In the genomic region with DNA sequence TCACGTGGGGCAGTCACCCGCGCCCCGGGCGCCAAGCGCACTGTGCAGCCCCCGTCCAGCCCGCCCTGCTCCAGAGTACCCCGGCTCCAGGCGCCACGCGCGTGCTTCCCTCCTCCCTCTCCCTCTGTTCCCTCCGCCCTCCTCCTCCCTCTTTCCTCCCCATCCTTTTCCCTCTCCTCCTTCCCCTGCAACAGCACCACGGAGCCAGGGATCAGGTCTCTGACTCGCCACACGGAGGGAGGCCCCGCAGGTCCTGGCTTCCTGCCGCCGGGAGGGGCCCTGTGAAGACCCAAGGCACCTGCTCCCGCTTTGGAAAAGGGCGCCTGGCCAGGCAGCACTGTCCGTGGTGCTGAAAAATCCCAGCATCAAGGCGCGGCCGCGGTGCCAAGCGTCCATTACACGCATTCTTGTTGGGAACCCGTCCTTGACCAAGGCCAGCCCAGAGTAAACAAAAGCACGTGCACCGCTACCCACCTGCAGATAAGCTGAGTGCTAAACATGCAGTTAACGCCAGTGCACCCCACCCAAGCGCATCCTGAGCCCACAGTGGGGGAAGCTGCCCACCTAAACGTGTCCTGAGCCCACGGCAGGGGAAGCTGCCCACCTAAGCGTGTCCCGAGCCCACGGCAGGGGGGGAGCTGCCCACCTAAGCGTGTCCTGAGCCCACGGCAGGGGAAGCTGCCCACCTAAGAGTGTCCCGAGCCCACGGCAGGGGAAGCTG, we compare ENCODE assay signal across 1 cellular context.
A peak's percentile ranks its signal among the peaks of the same experiment; 100 is the strongest.
TF ChIP-seq lines count a peak whose summit lies in the region.

No MANE protein-coding gene starts in this region.

TF ChIP-seq in HepG2, 621 proteins besides CTCF, POLR2A, EP300 and RAD21 (continued from another document and continues in another):
- TF ChIP-seq CAMTA2 (CRISPR knock-in tag; IDR thresholded peaks at IDR 0.05; ENCODE audit: borderline replicate concordance) (no peak), RARA (CRISPR knock-in tag; IDR thresholded peaks at IDR 0.05) (peak; percentile 44; the same call in 1 of the 2 replicates), SIX1 (CRISPR knock-in tag; IDR thresholded peaks at IDR 0.05; ENCODE audit: borderline replicate concordance) (no peak), NR2F6 (IDR thresholded peaks at IDR 0.05) (no peak), NR2F6 (CRISPR knock-in tag; IDR thresholded peaks at IDR 0.05) (0 out of 2 replicates have a peak, but pooled peaks have one; percentile 37), REL (CRISPR knock-in tag; conservative IDR thresholded peaks at IDR 0.05) (no peak), EZH2 (conservative IDR thresholded peaks at IDR 0.05; ENCODE audit: low read depth, low read length) (0 out of 2 replicates have a peak, but pooled peaks have one; percentile 54), NPAS2 (CRISPR knock-in tag; IDR thresholded peaks at IDR 0.05; ENCODE audit: borderline replicate concordance) (no peak), CHCHD3 (CRISPR knock-in tag; IDR thresholded peaks at IDR 0.05) (peak; percentile 72; the same call in 1 of the 2 replicates), BRCA1 (CRISPR knock-in tag; IDR thresholded peaks at IDR 0.05) (peak; percentile 85; the same call in 1 of the 2 replicates), ARNT2 (CRISPR knock-in tag; IDR thresholded peaks at IDR 0.05; ENCODE audit: low read depth) (peak; percentile 83), ZNF343 (CRISPR knock-in tag; IDR thresholded peaks at IDR 0.05) (no peak), SMARCC2 (IDR thresholded peaks at IDR 0.05) (no peak), REXO4 (CRISPR knock-in tag; IDR thresholded peaks at IDR 0.05; ENCODE audit: borderline replicate concordance) (no peak), ZNF256 (CRISPR knock-in tag; conservative IDR thresholded peaks at IDR 0.05) (peak; percentile 92), FOXO1 (CRISPR knock-in tag; IDR thresholded peaks at IDR 0.05) (peak; percentile 10; the same call in 1 of the 2 replicates), SNAI1 (CRISPR knock-in tag; IDR thresholded peaks at IDR 0.05; ENCODE audit: borderline replicate concordance) (no peak), ZNF20 (CRISPR knock-in tag; IDR thresholded peaks at IDR 0.05) (peak; percentile 57; the same call in 1 of the 2 replicates), MEIS2 (CRISPR knock-in tag; IDR thresholded peaks at IDR 0.05) (peak; percentile 79; the same call in 1 of the 2 replicates), ADNP (CRISPR knock-in tag; IDR thresholded peaks at IDR 0.05) (no peak), ZFP37 (CRISPR knock-in tag; IDR thresholded peaks at IDR 0.05; ENCODE audit: borderline replicate concordance) (peak; percentile 80), MEIS1 (CRISPR knock-in tag; IDR thresholded peaks at IDR 0.05; ENCODE audit: borderline replicate concordance) (no peak), ZNF557 (CRISPR knock-in tag; IDR thresholded peaks at IDR 0.05) (peak; percentile 90; the same call in 1 of the 2 replicates), ZNF124 (CRISPR knock-in tag; IDR thresholded peaks at IDR 0.05) (0 out of 2 replicates have a peak, but pooled peaks have one; percentile 65), TBX3 (IDR thresholded peaks at IDR 0.05; ENCODE audit: borderline replicate concordance) (peak; percentile 9; the same call in 1 of the 2 replicates), ZSCAN22 (CRISPR knock-in tag; IDR thresholded peaks at IDR 0.05) (no peak), TCF7L2 (IDR thresholded peaks at IDR 0.05; ENCODE audit: low read depth, low read length) (no peak), NONO (IDR thresholded peaks at IDR 0.05) (no peak), NONO (CRISPR knock-in tag; conservative IDR thresholded peaks at IDR 0.05) (0 out of 2 replicates have a peak, but pooled peaks have one; percentile 23), ATM (IDR thresholded peaks at IDR 0.05; ENCODE audit: borderline replicate concordance) (no peak), FOXK2 (IDR thresholded peaks at IDR 0.05) (no peak), RAD51 (IDR thresholded peaks at IDR 0.05; ENCODE audit: borderline replicate concordance) (no peak), DNMT3B (CRISPR knock-in tag; conservative IDR thresholded peaks at IDR 0.05) (peak; percentile 97), ZSCAN12 (CRISPR knock-in tag; IDR thresholded peaks at IDR 0.05) (peak; percentile 85; the same call in 1 of the 2 replicates), KLF13 (CRISPR knock-in tag; IDR thresholded peaks at IDR 0.05) (no peak), KDM5A (IDR thresholded peaks at IDR 0.05; ENCODE audit: borderline replicate concordance, low read length) (no peak), RCOR2 (CRISPR knock-in tag; IDR thresholded peaks at IDR 0.05) (no peak), HNRNPLL (IDR thresholded peaks at IDR 0.05; ENCODE audit: low read depth, low read length, poor library complexity, severe bottlenecking) (no peak), NKX3-1 (CRISPR knock-in tag; IDR thresholded peaks at IDR 0.05) (peak; percentile 91; the same call in 1 of the 2 replicates), GABPA (IDR thresholded peaks at IDR 0.05; ENCODE audit: low read depth, low read length) (no peak), GABPA (CRISPR knock-in tag; IDR thresholded peaks at IDR 0.05; ENCODE audit: low read depth) (no peak), ZNF781 (CRISPR knock-in tag; IDR thresholded peaks at IDR 0.05; ENCODE audit: borderline replicate concordance, not compliant biosample characterization) (peak; percentile 88)
- TF ChIP-seq, protein P1, sequence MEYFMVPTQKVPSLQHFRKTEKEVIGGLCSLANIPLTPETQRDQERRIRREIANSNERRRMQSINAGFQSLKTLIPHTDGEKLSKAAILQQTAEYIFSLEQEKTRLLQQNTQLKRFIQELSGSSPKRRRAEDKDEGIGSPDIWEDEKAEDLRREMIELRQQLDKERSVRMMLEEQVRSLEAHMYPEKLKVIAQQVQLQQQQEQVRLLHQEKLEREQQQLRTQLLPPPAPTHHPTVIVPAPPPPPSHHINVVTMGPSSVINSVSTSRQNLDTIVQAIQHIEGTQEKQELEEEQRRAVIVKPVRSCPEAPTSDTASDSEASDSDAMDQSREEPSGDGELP (IDR thresholded peaks at IDR 0.05; ENCODE audit: borderline replicate concordance, low read depth) = no peak
- TF ChIP-seq, protein P2, sequence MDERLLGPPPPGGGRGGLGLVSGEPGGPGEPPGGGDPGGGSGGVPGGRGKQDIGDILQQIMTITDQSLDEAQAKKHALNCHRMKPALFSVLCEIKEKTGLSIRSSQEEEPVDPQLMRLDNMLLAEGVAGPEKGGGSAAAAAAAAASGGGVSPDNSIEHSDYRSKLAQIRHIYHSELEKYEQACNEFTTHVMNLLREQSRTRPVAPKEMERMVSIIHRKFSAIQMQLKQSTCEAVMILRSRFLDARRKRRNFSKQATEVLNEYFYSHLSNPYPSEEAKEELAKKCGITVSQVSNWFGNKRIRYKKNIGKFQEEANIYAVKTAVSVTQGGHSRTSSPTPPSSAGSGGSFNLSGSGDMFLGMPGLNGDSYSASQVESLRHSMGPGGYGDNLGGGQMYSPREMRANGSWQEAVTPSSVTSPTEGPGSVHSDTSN (CRISPR knock-in tag; IDR thresholded peaks at IDR 0.05) = no peak
- TF ChIP-seq, protein P3, sequence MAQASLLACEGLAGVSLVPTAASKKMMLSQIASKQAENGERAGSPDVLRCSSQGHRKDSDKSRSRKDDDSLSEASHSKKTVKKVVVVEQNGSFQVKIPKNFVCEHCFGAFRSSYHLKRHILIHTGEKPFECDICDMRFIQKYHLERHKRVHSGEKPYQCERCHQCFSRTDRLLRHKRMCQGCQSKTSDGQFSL (CRISPR knock-in tag; IDR thresholded peaks at IDR 0.05) = no peak
- TF ChIP-seq, protein P4, sequence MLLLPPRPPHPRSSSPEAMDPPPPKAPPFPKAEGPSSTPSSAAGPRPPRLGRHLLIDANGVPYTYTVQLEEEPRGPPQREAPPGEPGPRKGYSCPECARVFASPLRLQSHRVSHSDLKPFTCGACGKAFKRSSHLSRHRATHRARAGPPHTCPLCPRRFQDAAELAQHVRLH (CRISPR knock-in tag; IDR thresholded peaks at IDR 0.05; ENCODE audit: borderline replicate concordance, low read depth) = peak; percentile 72
- TF ChIP-seq, protein P5, sequence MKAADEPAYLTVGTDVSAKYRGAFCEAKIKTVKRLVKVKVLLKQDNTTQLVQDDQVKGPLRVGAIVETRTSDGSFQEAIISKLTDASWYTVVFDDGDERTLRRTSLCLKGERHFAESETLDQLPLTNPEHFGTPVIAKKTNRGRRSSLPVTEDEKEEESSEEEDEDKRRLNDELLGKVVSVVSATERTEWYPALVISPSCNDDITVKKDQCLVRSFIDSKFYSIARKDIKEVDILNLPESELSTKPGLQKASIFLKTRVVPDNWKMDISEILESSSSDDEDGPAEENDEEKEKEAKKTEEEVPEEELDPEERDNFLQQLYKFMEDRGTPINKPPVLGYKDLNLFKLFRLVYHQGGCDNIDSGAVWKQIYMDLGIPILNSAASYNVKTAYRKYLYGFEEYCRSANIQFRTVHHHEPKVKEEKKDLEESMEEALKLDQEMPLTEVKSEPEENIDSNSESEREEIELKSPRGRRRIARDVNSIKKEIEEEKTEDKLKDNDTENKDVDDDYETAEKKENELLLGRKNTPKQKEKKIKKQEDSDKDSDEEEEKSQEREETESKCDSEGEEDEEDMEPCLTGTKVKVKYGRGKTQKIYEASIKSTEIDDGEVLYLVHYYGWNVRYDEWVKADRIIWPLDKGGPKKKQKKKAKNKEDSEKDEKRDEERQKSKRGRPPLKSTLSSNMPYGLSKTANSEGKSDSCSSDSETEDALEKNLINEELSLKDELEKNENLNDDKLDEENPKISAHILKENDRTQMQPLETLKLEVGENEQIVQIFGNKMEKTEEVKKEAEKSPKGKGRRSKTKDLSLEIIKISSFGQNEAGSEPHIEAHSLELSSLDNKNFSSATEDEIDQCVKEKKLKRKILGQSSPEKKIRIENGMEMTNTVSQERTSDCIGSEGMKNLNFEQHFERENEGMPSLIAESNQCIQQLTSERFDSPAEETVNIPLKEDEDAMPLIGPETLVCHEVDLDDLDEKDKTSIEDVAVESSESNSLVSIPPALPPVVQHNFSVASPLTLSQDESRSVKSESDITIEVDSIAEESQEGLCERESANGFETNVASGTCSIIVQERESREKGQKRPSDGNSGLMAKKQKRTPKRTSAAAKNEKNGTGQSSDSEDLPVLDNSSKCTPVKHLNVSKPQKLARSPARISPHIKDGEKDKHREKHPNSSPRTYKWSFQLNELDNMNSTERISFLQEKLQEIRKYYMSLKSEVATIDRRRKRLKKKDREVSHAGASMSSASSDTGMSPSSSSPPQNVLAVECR (CRISPR knock-in tag; IDR thresholded peaks at IDR 0.05; ENCODE audit: borderline replicate concordance) = peak; percentile 60; the same call in 1 of the 2 replicates
- TF ChIP-seq, protein P6, sequence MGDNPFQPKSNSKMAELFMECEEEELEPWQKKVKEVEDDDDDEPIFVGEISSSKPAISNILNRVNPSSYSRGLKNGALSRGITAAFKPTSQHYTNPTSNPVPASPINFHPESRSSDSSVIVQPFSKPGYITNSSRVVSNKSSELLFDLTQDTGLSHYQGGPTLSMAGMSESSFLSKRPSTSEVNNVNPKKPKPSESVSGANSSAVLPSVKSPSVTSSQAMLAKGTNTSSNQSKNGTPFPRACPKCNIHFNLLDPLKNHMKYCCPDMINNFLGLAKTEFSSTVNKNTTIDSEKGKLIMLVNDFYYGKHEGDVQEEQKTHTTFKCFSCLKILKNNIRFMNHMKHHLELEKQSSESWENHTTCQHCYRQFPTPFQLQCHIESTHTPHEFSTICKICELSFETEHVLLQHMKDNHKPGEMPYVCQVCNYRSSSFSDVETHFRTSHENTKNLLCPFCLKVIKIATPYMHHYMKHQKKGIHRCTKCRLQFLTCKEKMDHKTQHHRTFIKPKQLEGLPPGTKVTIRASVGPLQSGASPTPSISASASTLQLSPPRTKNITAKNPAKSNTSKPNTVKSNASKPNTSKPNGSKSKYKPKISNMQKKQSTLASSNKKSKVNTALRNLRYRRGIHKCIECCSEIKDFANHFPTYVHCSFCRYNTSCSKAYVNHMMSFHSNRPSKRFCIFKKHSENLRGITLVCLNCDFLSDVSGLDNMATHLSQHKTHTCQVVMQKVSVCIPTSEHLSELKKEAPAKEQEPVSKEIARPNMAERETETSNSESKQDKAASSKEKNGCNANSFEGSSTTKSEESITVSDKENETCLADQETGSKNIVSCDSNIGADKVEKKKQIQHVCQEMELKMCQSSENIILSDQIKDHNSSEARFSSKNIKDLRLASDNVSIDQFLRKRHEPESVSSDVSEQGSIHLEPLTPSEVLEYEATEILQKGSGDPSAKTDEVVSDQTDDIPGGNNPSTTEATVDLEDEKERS (CRISPR knock-in tag; IDR thresholded peaks at IDR 0.05) = no peak
- TF ChIP-seq, protein P7, sequence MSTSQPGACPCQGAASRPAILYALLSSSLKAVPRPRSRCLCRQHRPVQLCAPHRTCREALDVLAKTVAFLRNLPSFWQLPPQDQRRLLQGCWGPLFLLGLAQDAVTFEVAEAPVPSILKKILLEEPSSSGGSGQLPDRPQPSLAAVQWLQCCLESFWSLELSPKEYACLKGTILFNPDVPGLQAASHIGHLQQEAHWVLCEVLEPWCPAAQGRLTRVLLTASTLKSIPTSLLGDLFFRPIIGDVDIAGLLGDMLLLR (CRISPR knock-in tag; IDR thresholded peaks at IDR 0.05) = peak; percentile 80
- TF ChIP-seq, protein P8, sequence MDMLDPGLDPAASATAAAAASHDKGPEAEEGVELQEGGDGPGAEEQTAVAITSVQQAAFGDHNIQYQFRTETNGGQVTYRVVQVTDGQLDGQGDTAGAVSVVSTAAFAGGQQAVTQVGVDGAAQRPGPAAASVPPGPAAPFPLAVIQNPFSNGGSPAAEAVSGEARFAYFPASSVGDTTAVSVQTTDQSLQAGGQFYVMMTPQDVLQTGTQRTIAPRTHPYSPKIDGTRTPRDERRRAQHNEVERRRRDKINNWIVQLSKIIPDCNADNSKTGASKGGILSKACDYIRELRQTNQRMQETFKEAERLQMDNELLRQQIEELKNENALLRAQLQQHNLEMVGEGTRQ (IDR thresholded peaks at IDR 0.05; ENCODE audit: low read depth, low read length) = no peak
- TF ChIP-seq, protein P8 (CRISPR knock-in tag; IDR thresholded peaks at IDR 0.05; ENCODE audit: borderline replicate concordance) = no peak
